In the genomic region with DNA sequence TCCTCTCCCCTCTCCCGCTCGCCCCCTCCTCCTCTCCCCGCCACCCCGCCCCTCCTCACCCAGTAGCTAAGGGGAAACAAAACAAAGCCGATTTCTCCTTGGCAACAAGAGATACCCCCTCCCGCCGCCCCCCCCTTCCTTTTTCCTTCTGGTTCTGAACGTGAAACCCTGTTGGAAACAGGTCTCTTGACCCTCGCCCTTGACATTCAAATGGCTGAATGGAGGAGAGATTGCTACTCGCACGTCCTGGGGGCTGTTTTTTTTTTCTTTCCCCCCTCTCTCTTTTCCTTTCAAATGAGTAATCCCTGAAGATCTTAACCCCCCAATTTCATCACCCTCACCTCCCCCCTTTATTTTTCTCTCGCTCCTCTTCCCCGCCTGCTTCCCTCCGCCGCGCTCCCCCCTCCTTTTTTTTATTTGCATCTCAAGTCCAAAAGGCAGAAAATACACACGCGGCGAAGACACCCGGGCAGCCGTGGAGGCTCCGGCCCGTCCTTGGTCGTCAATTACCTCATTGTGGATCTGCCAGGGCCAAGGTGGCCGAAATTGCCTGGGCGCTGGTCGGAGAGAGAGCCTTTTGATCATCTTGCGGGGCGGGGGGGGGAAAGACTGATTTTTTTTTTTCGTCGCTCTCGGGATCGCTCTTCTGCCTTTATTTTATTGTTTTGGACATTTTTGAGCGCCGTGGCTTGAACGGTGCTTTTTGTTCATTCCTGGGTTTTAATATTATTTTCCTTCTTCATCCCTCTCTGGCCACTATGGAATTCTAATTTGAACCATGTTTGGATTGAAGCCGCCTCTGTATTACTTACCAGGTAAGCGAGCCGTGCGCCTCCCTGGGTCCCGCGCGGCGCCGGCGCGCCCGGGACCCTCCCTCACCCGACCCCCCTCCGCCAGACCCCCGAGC, we compare ENCODE assay signal across 8 cellular contexts. TPM values are rescaled to one million over a fixed set of nuclear protein-coding genes. Genes with fewer than 3 reads are reported as not detected.
DNase-seq lines count a peak whose midpoint lies in the region; ATAC-seq and TF ChIP-seq lines count a peak whose summit lies in the region.

No MANE protein-coding gene starts in this region.

- peaks cover 8% of the 10 kb centered on the region for H3K27me3 Mint-ChIP-seq in WTC11 (ENCODE audit: low read depth)

- H3K4me1 ChIP-seq in neuron (ENCODE audit: insufficient read depth, low read length), result peaks cover 56% of the 10 kb centered on the region

- CTCF ChIA-PET in WTC11 (lab: Charles Lee), result interaction anchor here (0.6 to 6.3 kb wide), 20 partner anchors 12 to 441 kb away, joined by 3 to 160 read pairs (median 6); a partner anchor contains a TSS

- H3K9me3 ChIP-seq in neuron (ENCODE audit: low read length), result no peaks in the 10 kb centered on the region

- ATAC-seq in WTC11 (no peak), GM19351 (IDR thresholded peaks at IDR 0.05; ENCODE audit: unreplicated experiment) (no peak)

- H3K4me3 Mint-ChIP-seq in WTC11, result peak overlapping the region; percentile 93

- no peaks in the 10 kb centered on the region for H3K9me3 Mint-ChIP-seq in WTC11

- peak overlapping the region; percentile 96 for H3K27ac Mint-ChIP-seq in WTC11

- H2AFZ ChIP-seq in neuron (ENCODE audit: low read depth, low read length), result no peak overlapping the region

- H3K4me3 ChIP-seq in neuron (ENCODE audit: low read length), result peak overlapping the region; percentile 57

- DNase-seq in SIG-M5 treated with dmso at 0.1 percent for 504 hours (lab: John Stamatoyannopoulos, UW; ENCODE audit: unreplicated experiment), result peak; percentile 38
- DNase-seq in SIG-M5 (lab: John Stamatoyannopoulos, UW), result no peak
- peak; percentile 61 for DNase-seq in NCI-H1105 (lab: John Stamatoyannopoulos, UW)
- peak; percentile 63 for DNase-seq in WTC11 (ENCODE audit: low spot score)
- DNase-seq in fibroblast of gingiva (ENCODE audit: low read depth), result peak; percentile 42
- DNase-seq in posterior vena cava (ENCODE audit: low spot score), result no peak

- POLR2A ChIA-PET in WTC11 (lab: Charles Lee), result interaction anchor here (0.6 to 2.2 kb wide), 3 partner anchors 50 to 57 kb away, joined by 3 to 20 read pairs (median 4); a partner anchor contains a TSS

- no peak for TF ChIP-seq CTCF in WTC11 (IDR thresholded peaks at IDR 0.05)

- H3K27me3 ChIP-seq in neuron (ENCODE audit: insufficient read depth, low read length), result no peaks in the 10 kb centered on the region

- peaks cover 53% of the 10 kb centered on the region for H3K4me1 Mint-ChIP-seq in WTC11

- intact Hi-C loops in posterior vena cava (cut with DNase I), result no loop called here

- H3K36me3 Mint-ChIP-seq in WTC11, result no peaks in the 10 kb centered on the region

- no peaks in the 10 kb centered on the region for H3K36me3 ChIP-seq in neuron (ENCODE audit: insufficient read depth, low read length)

TF ChIP-seq in WTC11, 78 proteins besides CTCF, POLR2A, EP300 and RAD21:
- TF ChIP-seq ETV6 (CRISPR knock-in tag; IDR thresholded peaks at IDR 0.05) (no peak), MYBL2 (CRISPR knock-in tag; IDR thresholded peaks at IDR 0.05) (no peak), ZNF416 (CRISPR knock-in tag; IDR thresholded peaks at IDR 0.05) (no peak), NR3C1 (CRISPR knock-in tag; conservative IDR thresholded peaks at IDR 0.05; ENCODE audit: low read depth) (no peak), FOXP1 (CRISPR knock-in tag; IDR thresholded peaks at IDR 0.05; ENCODE audit: borderline replicate concordance) (no peak), ZNF423 (CRISPR knock-in tag; IDR thresholded peaks at IDR 0.05) (no peak), CREB1 (CRISPR knock-in tag; IDR thresholded peaks at IDR 0.05) (no peak), FOXJ3 (CRISPR knock-in tag; IDR thresholded peaks at IDR 0.05; ENCODE audit: borderline replicate concordance) (no peak), ZNF121 (CRISPR knock-in tag; IDR thresholded peaks at IDR 0.05) (no peak), PRRX2 (CRISPR knock-in tag; IDR thresholded peaks at IDR 0.05) (no peak), TEAD1 (CRISPR knock-in tag; IDR thresholded peaks at IDR 0.05) (no peak), GRHL2 (CRISPR knock-in tag; IDR thresholded peaks at IDR 0.05; ENCODE audit: insufficient replicate concordance, severe bottlenecking) (no peak)
- TF ChIP-seq, protein P1, sequence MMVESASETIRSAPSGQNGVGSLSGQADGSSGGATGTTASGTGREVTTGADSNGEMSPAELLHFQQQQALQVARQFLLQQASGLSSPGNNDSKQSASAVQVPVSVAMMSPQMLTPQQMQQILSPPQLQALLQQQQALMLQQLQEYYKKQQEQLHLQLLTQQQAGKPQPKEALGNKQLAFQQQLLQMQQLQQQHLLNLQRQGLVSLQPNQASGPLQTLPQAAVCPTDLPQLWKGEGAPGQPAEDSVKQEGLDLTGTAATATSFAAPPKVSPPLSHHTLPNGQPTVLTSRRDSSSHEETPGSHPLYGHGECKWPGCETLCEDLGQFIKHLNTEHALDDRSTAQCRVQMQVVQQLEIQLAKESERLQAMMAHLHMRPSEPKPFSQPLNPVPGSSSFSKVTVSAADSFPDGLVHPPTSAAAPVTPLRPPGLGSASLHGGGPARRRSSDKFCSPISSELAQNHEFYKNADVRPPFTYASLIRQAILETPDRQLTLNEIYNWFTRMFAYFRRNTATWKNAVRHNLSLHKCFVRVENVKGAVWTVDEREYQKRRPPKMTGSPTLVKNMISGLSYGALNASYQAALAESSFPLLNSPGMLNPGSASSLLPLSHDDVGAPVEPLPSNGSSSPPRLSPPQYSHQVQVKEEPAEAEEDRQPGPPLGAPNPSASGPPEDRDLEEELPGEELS (CRISPR knock-in tag; IDR thresholded peaks at IDR 0.05), result no peak
- TF ChIP-seq, protein P2, sequence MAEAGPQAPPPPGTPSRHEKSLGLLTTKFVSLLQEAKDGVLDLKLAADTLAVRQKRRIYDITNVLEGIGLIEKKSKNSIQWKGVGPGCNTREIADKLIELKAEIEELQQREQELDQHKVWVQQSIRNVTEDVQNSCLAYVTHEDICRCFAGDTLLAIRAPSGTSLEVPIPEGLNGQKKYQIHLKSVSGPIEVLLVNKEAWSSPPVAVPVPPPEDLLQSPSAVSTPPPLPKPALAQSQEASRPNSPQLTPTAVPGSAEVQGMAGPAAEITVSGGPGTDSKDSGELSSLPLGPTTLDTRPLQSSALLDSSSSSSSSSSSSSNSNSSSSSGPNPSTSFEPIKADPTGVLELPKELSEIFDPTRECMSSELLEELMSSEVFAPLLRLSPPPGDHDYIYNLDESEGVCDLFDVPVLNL (CRISPR knock-in tag; IDR thresholded peaks at IDR 0.05; ENCODE audit: borderline replicate concordance, low read depth), result no peak
- TF ChIP-seq, protein P3, sequence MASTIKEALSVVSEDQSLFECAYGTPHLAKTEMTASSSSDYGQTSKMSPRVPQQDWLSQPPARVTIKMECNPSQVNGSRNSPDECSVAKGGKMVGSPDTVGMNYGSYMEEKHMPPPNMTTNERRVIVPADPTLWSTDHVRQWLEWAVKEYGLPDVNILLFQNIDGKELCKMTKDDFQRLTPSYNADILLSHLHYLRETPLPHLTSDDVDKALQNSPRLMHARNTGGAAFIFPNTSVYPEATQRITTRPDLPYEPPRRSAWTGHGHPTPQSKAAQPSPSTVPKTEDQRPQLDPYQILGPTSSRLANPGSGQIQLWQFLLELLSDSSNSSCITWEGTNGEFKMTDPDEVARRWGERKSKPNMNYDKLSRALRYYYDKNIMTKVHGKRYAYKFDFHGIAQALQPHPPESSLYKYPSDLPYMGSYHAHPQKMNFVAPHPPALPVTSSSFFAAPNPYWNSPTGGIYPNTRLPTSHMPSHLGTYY (CRISPR knock-in tag; IDR thresholded peaks at IDR 0.05), result no peak
- TF ChIP-seq, protein P4, sequence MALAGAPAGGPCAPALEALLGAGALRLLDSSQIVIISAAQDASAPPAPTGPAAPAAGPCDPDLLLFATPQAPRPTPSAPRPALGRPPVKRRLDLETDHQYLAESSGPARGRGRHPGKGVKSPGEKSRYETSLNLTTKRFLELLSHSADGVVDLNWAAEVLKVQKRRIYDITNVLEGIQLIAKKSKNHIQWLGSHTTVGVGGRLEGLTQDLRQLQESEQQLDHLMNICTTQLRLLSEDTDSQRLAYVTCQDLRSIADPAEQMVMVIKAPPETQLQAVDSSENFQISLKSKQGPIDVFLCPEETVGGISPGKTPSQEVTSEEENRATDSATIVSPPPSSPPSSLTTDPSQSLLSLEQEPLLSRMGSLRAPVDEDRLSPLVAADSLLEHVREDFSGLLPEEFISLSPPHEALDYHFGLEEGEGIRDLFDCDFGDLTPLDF (CRISPR knock-in tag; IDR thresholded peaks at IDR 0.05), result no peak
- TF ChIP-seq, protein P5, sequence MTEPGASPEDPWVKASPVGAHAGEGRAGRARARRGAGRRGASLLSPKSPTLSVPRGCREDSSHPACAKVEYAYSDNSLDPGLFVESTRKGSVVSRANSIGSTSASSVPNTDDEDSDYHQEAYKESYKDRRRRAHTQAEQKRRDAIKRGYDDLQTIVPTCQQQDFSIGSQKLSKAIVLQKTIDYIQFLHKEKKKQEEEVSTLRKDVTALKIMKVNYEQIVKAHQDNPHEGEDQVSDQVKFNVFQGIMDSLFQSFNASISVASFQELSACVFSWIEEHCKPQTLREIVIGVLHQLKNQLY (CRISPR knock-in tag; IDR thresholded peaks at IDR 0.05), result no peak
- TF ChIP-seq, protein P6, sequence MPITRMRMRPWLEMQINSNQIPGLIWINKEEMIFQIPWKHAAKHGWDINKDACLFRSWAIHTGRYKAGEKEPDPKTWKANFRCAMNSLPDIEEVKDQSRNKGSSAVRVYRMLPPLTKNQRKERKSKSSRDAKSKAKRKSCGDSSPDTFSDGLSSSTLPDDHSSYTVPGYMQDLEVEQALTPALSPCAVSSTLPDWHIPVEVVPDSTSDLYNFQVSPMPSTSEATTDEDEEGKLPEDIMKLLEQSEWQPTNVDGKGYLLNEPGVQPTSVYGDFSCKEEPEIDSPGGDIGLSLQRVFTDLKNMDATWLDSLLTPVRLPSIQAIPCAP (CRISPR knock-in tag; IDR thresholded peaks at IDR 0.05), result no peak
- TF ChIP-seq, protein P7, sequence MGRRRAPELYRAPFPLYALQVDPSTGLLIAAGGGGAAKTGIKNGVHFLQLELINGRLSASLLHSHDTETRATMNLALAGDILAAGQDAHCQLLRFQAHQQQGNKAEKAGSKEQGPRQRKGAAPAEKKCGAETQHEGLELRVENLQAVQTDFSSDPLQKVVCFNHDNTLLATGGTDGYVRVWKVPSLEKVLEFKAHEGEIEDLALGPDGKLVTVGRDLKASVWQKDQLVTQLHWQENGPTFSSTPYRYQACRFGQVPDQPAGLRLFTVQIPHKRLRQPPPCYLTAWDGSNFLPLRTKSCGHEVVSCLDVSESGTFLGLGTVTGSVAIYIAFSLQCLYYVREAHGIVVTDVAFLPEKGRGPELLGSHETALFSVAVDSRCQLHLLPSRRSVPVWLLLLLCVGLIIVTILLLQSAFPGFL (CRISPR knock-in tag; IDR thresholded peaks at IDR 0.05; ENCODE audit: borderline replicate concordance), result no peak
TF ChIP-seq in WTC11: peak in this region for 0.

RNA-seq across cellular contexts. Expression of a gene that starts 57.3 kb away (rescaled TPM):
- total RNA-seq in WTC11 (2021), result 91.0 to 124 TPM (median 93.8 TPM) in 3 replicates
- 10 to 100 TPM; 57.2 to 62.5 TPM for total RNA-seq in posterior vena cava

Comparison
In these comparisons a context has a peak if more than half of its experiments do, and no peak if none do; other contexts are left out.
1. DNase-seq: peak in SIG-M5 treated with dmso at 0.1 percent for 504 hours (single experiment), NCI-H1105 (single experiment), WTC11 (single experiment) and fibroblast of gingiva (single experiment); none in SIG-M5 (single experiment) and posterior vena cava (single experiment).